Comparison of ENCODE assay signal across 21 cellular contexts in genomic region chr16:72886366-72886974, GRCh38.
"Had no signal": no experiment of that assay in that cellular context is flagged by ENCODE, and none has a peak within 500 bp of the region (broad histone marks: within the 10 kb centered on the region; RNA-seq: fewer than 3 reads in every experiment).

No MANE protein-coding gene starts in this region.

- ATAC-seq: activated T-cell treated with anti-CD3 and anti-CD28 coated beads, Interleukin-2, amount 50 U/mL, for 72 hours; left colon; psoas muscle; sciatic nerve; stimulated activated memory B cell treated with anti-CD40 and anti-IgM and Interleukin-4, amounts not matched to agents 10 μg/mL and 1 μg/mL and 100 μg/mL, for 72 hours had no signal

- H3K4me1 ChIP-seq: testis had no signal

- H3K27me3 ChIP-seq: brain microvascular endothelial cell, hepatocyte, testis had no signal

- H3K9me3 ChIP-seq: psoas muscle, testis had no signal

- DNase-seq: activated CD4-positive, alpha-beta T cell treated with anti-CD3 and anti-CD28 coated beads, Interleukin-2, amount 50 U/mL, for 4 hours; activated effector memory CD4-positive, alpha-beta T cell treated with anti-CD3 and anti-CD28 coated beads, Interleukin-2, amount 50 U/mL, for 16 hours; activated naive CD4-positive, alpha-beta T cell treated with anti-CD3 and anti-CD28 coated beads, Interleukin-2, amount 50 U/mL, for 16 hours; activated T-cell treated with anti-CD3 and anti-CD28 coated beads, Interleukin-2, amount 50 U/mL, for 72 hours; aorta; brain microvascular endothelial cell; cerebellar nuclear complex; effector memory CD4-positive, alpha-beta T cell; foreskin fibroblast; left colon; midbrain; occipital lobe; psoas muscle; stimulated activated CD4-positive, alpha-beta T cell treated with anti-CD3 and anti-CD28 coated beads, Interleukin-4, amount 100 ng/mL, for 4 hours; T-helper 2 cell; testis had no signal

- H3K27ac ChIP-seq: brain microvascular endothelial cell, hepatocyte, psoas muscle, testis had no signal

- H2AFZ ChIP-seq: hepatocyte had no signal

- H3K4me2 ChIP-seq: hepatocyte, smooth muscle cell had no signal

- H3K4me3 ChIP-seq: hepatocyte, lung, psoas muscle, smooth muscle cell, testis had no signal
